In genomic region chr5:127213231-127213630, GRCh38 we compare ENCODE assay signal across 7 cellular contexts.
"Had no signal": no experiment of that assay in that cellular context is flagged by ENCODE, and none has a peak within 500 bp of the region (broad histone marks: within the 10 kb centered on the region; RNA-seq: fewer than 3 reads in every experiment).

No MANE protein-coding gene starts in this region.

- DNase-seq: H9, KBM-7 had no signal

- ATAC-seq: GM23338, HCT116, HepG2 had no signal

- H3K9ac ChIP-seq: KMS-11 had no signal

- H2AFZ ChIP-seq: GM23338 had no signal

- H3K27ac ChIP-seq: HL-60, KMS-11 had no signal

- H3K4me3 ChIP-seq: GM23338 had no signal

- H3K4me2 ChIP-seq: GM23338, KMS-11 had no signal
